In the genomic region with DNA sequence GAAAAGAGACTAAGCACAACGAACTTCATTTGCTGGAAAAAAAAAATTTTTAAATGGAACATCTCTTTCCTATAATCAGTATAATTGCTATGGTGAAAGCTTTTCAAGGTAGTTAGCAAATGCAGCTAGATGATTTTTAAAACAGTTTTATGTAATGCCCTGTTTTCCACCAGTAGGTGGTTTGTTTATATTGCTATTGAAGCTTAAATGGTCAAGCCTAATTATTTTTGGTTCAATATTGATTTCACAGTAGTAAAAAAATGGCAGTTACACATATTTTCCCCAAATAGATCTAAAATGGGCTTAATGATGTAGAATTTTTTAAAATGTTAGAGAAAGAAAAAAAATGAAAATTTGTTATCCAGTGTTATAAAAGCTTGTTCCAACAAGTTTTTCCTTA, we compare ENCODE assay signal across 20 cellular contexts.
DNase-seq lines count a peak whose midpoint lies in the region; TF ChIP-seq lines count a peak whose summit lies in the region.
"Had no signal": no experiment of that assay in that cellular context is flagged by ENCODE, and none has a peak within 500 bp of the region (broad histone marks: within the 10 kb centered on the region; RNA-seq: fewer than 3 reads in every experiment).

No MANE protein-coding gene starts in this region.

- H3K9me2 ChIP-seq in neural cell (ENCODE audit: insufficient read depth, low read length): no peaks in the 10 kb centered on the region

- no peaks in the 10 kb centered on the region for H3K36me3 ChIP-seq in neural cell (ENCODE audit: insufficient read depth, low read length)
- H3K36me3 ChIP-seq: heart right ventricle, left lung, prostate gland had no signal

- no peaks in the 10 kb centered on the region for H3K9me3 ChIP-seq in neural cell (ENCODE audit: low read length)
- H3K9me3 ChIP-seq: heart right ventricle, left lung, prostate gland had no signal

- H3K27ac ChIP-seq in C4-2B (no peak overlapping the region), neural cell (ENCODE audit: low read length) (peak overlapping the region; percentile 42)
- H3K27ac ChIP-seq: dorsolateral prefrontal cortex, heart right ventricle, left lung, prostate gland had no signal

- no peak for TF ChIP-seq RAD21 in neural cell (conservative IDR thresholded peaks at IDR 0.05)

- H3K4me2 ChIP-seq in neural cell (ENCODE audit: low read length): no peak overlapping the region

- TF ChIP-seq EP300 in neural cell (conservative IDR thresholded peaks at IDR 0.05; ENCODE audit: poor library complexity, severe bottlenecking): no peak

- H3K9ac ChIP-seq in neural cell (ENCODE audit: low read length): no peak overlapping the region

- no peaks in the 10 kb centered on the region for H3K79me2 ChIP-seq in neural cell (replicated peaks; ENCODE audit: insufficient read depth, low read length)

- H4K20me1 ChIP-seq in neural cell (ENCODE audit: insufficient read depth): no peaks in the 10 kb centered on the region

- DNase-seq in NCI-H748 treated with DMSO at 0.1 percent for 48 hours (lab: John Stamatoyannopoulos, UW): peak; percentile 76
- DNase-seq in NCI-H226: no peak
- no peak for DNase-seq in DMS79 (lab: John Stamatoyannopoulos, UW)
- DNase-seq in HT-29 (ENCODE audit: low spot score): no peak
- DNase-seq: activated CD4-positive, alpha-beta T cell treated with anti-CD3 and anti-CD28 coated beads for 36 hours; activated naive CD4-positive, alpha-beta T cell treated with anti-CD3 and anti-CD28 coated beads, Interleukin-2, amount 10 ng/mL, durations not matched to agents 7 days and 5 days; activated T-cell treated with anti-CD3 and anti-CD28 coated beads, Interleukin-2, amount 50 U/mL, for 4 hours; CD4-positive, alpha-beta memory T cell; DND-41; dorsolateral prefrontal cortex; heart right ventricle; left lung; MM.1S; NCI-H524; Right ventricle myocardium superior had no signal

- no peak overlapping the region for H2AFZ ChIP-seq in neural cell (ENCODE audit: low read depth, low read length)

- no peaks in the 10 kb centered on the region for H3F3A ChIP-seq in neural cell (ENCODE audit: insufficient read depth, low read length, poor library complexity, severe bottlenecking)

- peak; percentile 7 for TF ChIP-seq CTCF in C4-2B (conservative IDR thresholded peaks at IDR 0.05)
- 0 out of 2 replicates have a peak, but pooled peaks have one; percentile 18 for TF ChIP-seq CTCF in LNCAP (IDR thresholded peaks at IDR 0.05)
- no peak for TF ChIP-seq CTCF in neural cell (IDR thresholded peaks at IDR 0.05; ENCODE audit: poor library complexity, severe bottlenecking)

- H3K27me3 ChIP-seq in neural cell (ENCODE audit: insufficient read depth, low read depth, low read length): no peaks in the 10 kb centered on the region
- H3K27me3 ChIP-seq: dorsolateral prefrontal cortex, heart right ventricle, left lung had no signal

- H3K4me3 ChIP-seq in neural cell (ENCODE audit: low read length): no peak overlapping the region
- H3K4me3 ChIP-seq: dorsolateral prefrontal cortex, GM12878, heart right ventricle, left lung, prostate gland had no signal

TF ChIP-seq in neural cell, 6 proteins besides CTCF, POLR2A, EP300 and RAD21:
- TF ChIP-seq, protein P1, sequence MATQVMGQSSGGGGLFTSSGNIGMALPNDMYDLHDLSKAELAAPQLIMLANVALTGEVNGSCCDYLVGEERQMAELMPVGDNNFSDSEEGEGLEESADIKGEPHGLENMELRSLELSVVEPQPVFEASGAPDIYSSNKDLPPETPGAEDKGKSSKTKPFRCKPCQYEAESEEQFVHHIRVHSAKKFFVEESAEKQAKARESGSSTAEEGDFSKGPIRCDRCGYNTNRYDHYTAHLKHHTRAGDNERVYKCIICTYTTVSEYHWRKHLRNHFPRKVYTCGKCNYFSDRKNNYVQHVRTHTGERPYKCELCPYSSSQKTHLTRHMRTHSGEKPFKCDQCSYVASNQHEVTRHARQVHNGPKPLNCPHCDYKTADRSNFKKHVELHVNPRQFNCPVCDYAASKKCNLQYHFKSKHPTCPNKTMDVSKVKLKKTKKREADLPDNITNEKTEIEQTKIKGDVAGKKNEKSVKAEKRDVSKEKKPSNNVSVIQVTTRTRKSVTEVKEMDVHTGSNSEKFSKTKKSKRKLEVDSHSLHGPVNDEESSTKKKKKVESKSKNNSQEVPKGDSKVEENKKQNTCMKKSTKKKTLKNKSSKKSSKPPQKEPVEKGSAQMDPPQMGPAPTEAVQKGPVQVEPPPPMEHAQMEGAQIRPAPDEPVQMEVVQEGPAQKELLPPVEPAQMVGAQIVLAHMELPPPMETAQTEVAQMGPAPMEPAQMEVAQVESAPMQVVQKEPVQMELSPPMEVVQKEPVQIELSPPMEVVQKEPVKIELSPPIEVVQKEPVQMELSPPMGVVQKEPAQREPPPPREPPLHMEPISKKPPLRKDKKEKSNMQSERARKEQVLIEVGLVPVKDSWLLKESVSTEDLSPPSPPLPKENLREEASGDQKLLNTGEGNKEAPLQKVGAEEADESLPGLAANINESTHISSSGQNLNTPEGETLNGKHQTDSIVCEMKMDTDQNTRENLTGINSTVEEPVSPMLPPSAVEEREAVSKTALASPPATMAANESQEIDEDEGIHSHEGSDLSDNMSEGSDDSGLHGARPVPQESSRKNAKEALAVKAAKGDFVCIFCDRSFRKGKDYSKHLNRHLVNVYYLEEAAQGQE (IDR thresholded peaks at IDR 0.05; ENCODE audit: borderline replicate concordance): no peak
- TF ChIP-seq MXI1 (conservative IDR thresholded peaks at IDR 0.05; ENCODE audit: poor library complexity, severe bottlenecking) (no peak), EZH2 (IDR thresholded peaks at IDR 0.05; ENCODE audit: borderline replicate concordance, insufficient read depth, low read length, poor library complexity, severe bottlenecking) (no peak), TAF1 (IDR thresholded peaks at IDR 0.05; ENCODE audit: low read depth) (no peak), POLR2AphosphoS5 (IDR thresholded peaks at IDR 0.05) (no peak), SMC3 (conservative IDR thresholded peaks at IDR 0.05; ENCODE audit: poor library complexity) (no peak)
